ENCODE assay signal across 8 cellular contexts in the genomic region with DNA sequence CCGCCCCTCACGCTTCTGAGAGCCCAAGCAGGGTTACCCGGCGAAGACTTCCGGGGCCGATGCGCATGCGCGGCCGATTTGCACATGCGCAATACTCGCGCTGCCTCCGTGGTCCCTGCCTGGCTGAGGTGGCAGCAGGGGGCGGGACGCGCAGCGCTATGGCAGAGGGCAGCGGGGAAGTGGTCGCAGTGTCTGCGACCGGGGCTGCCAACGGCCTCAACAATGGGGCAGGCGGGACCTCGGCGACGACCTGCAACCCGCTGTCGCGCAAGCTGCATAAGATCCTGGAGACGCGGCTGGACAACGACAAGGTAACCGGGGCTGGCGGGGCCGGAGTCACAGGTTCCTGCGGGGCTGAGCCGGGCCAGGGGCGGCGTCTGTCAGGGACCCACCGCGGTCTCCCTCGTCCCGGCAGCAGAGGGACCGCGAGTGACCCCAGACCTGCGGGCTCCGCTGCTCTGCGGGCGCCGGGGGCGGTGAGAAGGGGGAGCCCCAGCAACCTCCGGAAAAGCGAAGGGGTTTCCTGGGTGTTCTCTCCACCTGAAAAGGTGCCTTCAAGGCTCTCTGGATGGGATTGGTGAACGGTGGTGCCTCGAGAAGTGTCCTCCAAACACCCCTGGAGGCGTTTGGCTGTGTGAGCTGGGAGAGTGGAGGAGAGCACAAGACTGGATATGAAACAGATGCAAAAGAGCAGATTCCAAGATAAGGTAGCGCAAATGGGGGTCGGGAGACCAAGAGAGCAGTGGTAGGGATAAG. TPM values are rescaled to one million over a fixed set of nuclear protein-coding genes. Genes with fewer than 3 reads are reported as not detected.
DNase-seq lines count a peak whose midpoint lies in the region; TF ChIP-seq lines count a peak whose summit lies in the region.

A gene (plus strand): TSS at position 94 of the 756 bp plus-strand sequence. CDS start 65 bp downstream, at position 159.

- no peaks in the 10 kb centered on the region for H3K27me3 ChIP-seq in endocrine pancreas (ENCODE audit: control insufficient read depth, insufficient read depth, low read length)

- H3K4me3 Mint-ChIP-seq in Calu3 (ENCODE audit: low read depth, unreplicated experiment) = peak within 1 kb of the TSS; percentile 98

- no peaks in the 10 kb centered on the region for H3K36me3 ChIP-seq in endocrine pancreas (ENCODE audit: control insufficient read depth, insufficient read depth, low read length)

- TF ChIP-seq CTCF in Calu3 (IDR thresholded peaks at IDR 0.05; ENCODE audit: unreplicated experiment) (no peak), GM20000 (IDR thresholded peaks at IDR 0.05; ENCODE audit: extremely low read depth, missing control alignments) (no peak)

- peak; percentile 90 for DNase-seq in Calu3
- peak; percentile 90 for DNase-seq in GM20000 (ENCODE audit: low spot score)
- DNase-seq in HS-5 (ENCODE audit: low read depth) = peak; percentile 28
- DNase-seq in NOMO-1 (lab: John Stamatoyannopoulos, UW; ENCODE audit: unreplicated experiment in 2 of 2) = peak; percentile 63 to 73
- peak; percentile 93 to 97 (median 97) for DNase-seq in activated CD8-positive, alpha-beta memory T cell treated with anti-CD3 and anti-CD28 coated beads for 48 hours (ENCODE audit: low read depth in 2 of 3, low spot score in 2 of 3)
- DNase-seq in mesenteric fat pad (ENCODE audit: low spot score) = peak; percentile 97
- peak; percentile 94 for DNase-seq in stimulated activated CD8-positive, alpha-beta memory T cell treated with anti-CD3 and anti-CD28 coated beads, Interleukin-15, amount 100 ng/mL, for 1 hour (ENCODE audit: low read depth)

- H3K9me3 ChIP-seq in endocrine pancreas (ENCODE audit: control insufficient read depth, low read length) = no peaks in the 10 kb centered on the region

- peak within 1 kb of the TSS; percentile 84 for H3K9ac ChIP-seq in endocrine pancreas (ENCODE audit: control insufficient read depth, insufficient read depth, low read length)

- H3K4me1 Mint-ChIP-seq in Calu3 (ENCODE audit: low read depth, unreplicated experiment) = peaks cover 6% of the 10 kb centered on the region

- peaks cover 16% of the 10 kb centered on the region for H3K36me3 Mint-ChIP-seq in Calu3 (ENCODE audit: insufficient read depth, unreplicated experiment)

- peak within 1 kb of the TSS; percentile 93 for H3K4me3 ChIP-seq in endocrine pancreas (ENCODE audit: control insufficient read depth, insufficient read depth, low read length)

- no peaks in the 10 kb centered on the region for H3K27me3 Mint-ChIP-seq in Calu3 (ENCODE audit: unreplicated experiment)

- CTCF ChIA-PET in Calu3 (lab: Charles Lee) = no interaction called here

- intact Hi-C loops in Calu3 (cut with micrococcal nuclease; ENCODE audit: unreplicated experiment) = no loop called here

- BruUV-seq in Calu3 (replicated peaks; lab: Mats Ljungman, UMichigan) = no TSS peak

- H3K9me3 Mint-ChIP-seq in Calu3 (ENCODE audit: low read depth, unreplicated experiment) = no peaks in the 10 kb centered on the region

- peak within 1 kb of the TSS; percentile 64 for H3K27ac Mint-ChIP-seq in Calu3 (ENCODE audit: unreplicated experiment)

- no peaks in the 10 kb centered on the region for H3K4me1 ChIP-seq in endocrine pancreas (ENCODE audit: control insufficient read depth, insufficient read depth, low read length)

RNA-seq across cellular contexts. Expression of the gene that starts here (rescaled TPM):
- 23.7 and 26.6 TPM in 2 replicates for total RNA-seq in Calu3 (2022)
- 27.1 TPM for total RNA-seq in mesenteric fat pad

Comparison
In these comparisons a context has a peak if more than half of its experiments do, and no peak if none do; other contexts are left out.
1. Peak in every context shown above with its lines: DNase-seq and H3K4me3 ChIP-seq.
2. DNase-seq: peak in every context shown above with its lines; median percentile 97 in activated CD8-positive, alpha-beta memory T cell treated with anti-CD3 and anti-CD28 coated beads for 48 hours; 97 in mesenteric fat pad; 94 in stimulated activated CD8-positive, alpha-beta memory T cell treated with anti-CD3 and anti-CD28 coated beads, Interleukin-15, amount 100 ng/mL, for 1 hour; 90 in Calu3; 90 in GM20000; 68 in NOMO-1; 28 in HS-5.